In genomic region chr3:127773752-127774395, GRCh38 we compare ENCODE assay signal across 24 cellular contexts. TPM values are rescaled to one million over a fixed set of nuclear protein-coding genes. Genes with fewer than 3 reads are reported as not detected.
DNase-seq lines count a peak whose midpoint lies in the region; ATAC-seq, FAIRE-seq and TF ChIP-seq lines count a peak whose summit lies in the region.
"Had no signal": no experiment of that assay in that cellular context is flagged by ENCODE, and none has a peak within 500 bp of the region (broad histone marks: within the 10 kb centered on the region; RNA-seq: fewer than 3 reads in every experiment).

No MANE protein-coding gene starts in this region.

- H2AFZ ChIP-seq in GM12878 (ENCODE audit: control insufficient read depth, low read depth, low read length) (no peak overlapping the region), neuronal stem cell (ENCODE audit: low read length) (no peak overlapping the region)

- TF ChIP-seq EP300 in GM12878 (IDR thresholded peaks at IDR 0.05; ENCODE audit: borderline replicate concordance in 1 of 2, control insufficient read depth in 1 of 2, low read depth in 2 of 2, low read length in 2 of 2), result no peak

- H3K36me3 ChIP-seq in GM12878 (ENCODE audit: control insufficient read depth in 2 of 2, insufficient read depth in 2 of 2, low read length in 1 of 2) (peaks cover 0 to 16% of the 10 kb centered on the region in 2 experiments; a peak in 2 of 4 replicates), neuronal stem cell (replicated peaks in 1 of 2; ENCODE audit: control insufficient read depth in 2 of 2, insufficient read depth in 2 of 2, low read length in 2 of 2) (no peaks in the 10 kb centered on the region), subcutaneous abdominal adipose tissue (ENCODE audit: control insufficient read depth in 5 of 5, insufficient read depth in 5 of 5, low read length in 5 of 5) (peaks cover 0 to 30% (median 18%) of the 10 kb centered on the region in 5 donors)

- H3K27ac Mint-ChIP-seq in activated CD8-positive, alpha-beta memory T cell treated with anti-CD3 and anti-CD28 coated beads, Interleukin-2, amount 10 ng/mL, durations not matched to agents 7 days and 5 days, result no peak overlapping the region
- H3K27ac Mint-ChIP-seq: activated CD4-positive, alpha-beta T cell treated with anti-CD3 and anti-CD28 coated beads, Interleukin-2, amount 10 ng/mL, durations not matched to agents 24 days and 14 days; activated naive CD8-positive, alpha-beta T cell; CD8-positive, alpha-beta memory T cell had no signal

- CTCF ChIA-PET in activated CD8-positive, alpha-beta memory T cell treated with anti-CD3 and anti-CD28 coated beads, Interleukin-2, amount 10 ng/mL, durations not matched to agents 7 days and 5 days (lab: Charles Lee), result no interaction called here
- CTCF ChIA-PET in GM12878 (lab: Yijun Ruan, JAX), result no interaction called here

- RAD21 ChIA-PET in GM12878 (lab: Charles Lee; ENCODE audit: unreplicated experiment), result interaction anchor here (0.6 to 4.2 kb wide), 2 partner anchors 20 to 79 kb away, joined by 3 to 20 read pairs; no protein-coding TSS in a partner anchor

- intact Hi-C loops in GM12878 (cut with micrococcal nuclease; ENCODE audit: unreplicated experiment), result no loop called here

- H3K9me3 ChIP-seq in GM12878 (replicated peaks; ENCODE audit: control insufficient read depth, insufficient read depth, low read length), result peaks cover 15% of the 10 kb centered on the region
- peaks cover 0 to 4% of the 10 kb centered on the region in 2 donors for H3K9me3 ChIP-seq in neuronal stem cell (replicated peaks in 1 of 2; ENCODE audit: control insufficient read depth in 2 of 2, insufficient read depth in 1 of 2, low read depth in 1 of 2, low read length in 2 of 2)
- peaks cover 0 to 5% (median 3%) of the 10 kb centered on the region in 5 donors for H3K9me3 ChIP-seq in subcutaneous abdominal adipose tissue (ENCODE audit: control insufficient read depth in 5 of 5, low read length in 5 of 5)

- peak overlapping the region; percentile 94 for H3K27ac ChIP-seq in GM12878 (ENCODE audit: control insufficient read depth, insufficient read depth)
- H3K27ac ChIP-seq in neuronal stem cell (replicated peaks; ENCODE audit: low read length), result no peak overlapping the region
- peak overlapping the region; percentile 91 for H3K27ac ChIP-seq in subcutaneous abdominal adipose tissue (ENCODE audit: low read depth, low read length)
- H3K27ac ChIP-seq: 22Rv1, VCaP had no signal

- H3K4me2 ChIP-seq in GM12878 (ENCODE audit: control insufficient read depth, insufficient read depth) (no peak overlapping the region), neuronal stem cell (ENCODE audit: insufficient read depth, low read length, poor library complexity, severe bottlenecking) (no peak overlapping the region)

- H2BK12ac ChIP-seq in neuronal stem cell (ENCODE audit: low read length), result peak overlapping the region; percentile 12

- no peak for DNase-seq in activated CD8-positive, alpha-beta memory T cell treated with anti-CD3 and anti-CD28 coated beads, Interleukin-2, amount 10 ng/mL, durations not matched to agents 7 days and 5 days
- DNase-seq in activated CD8-positive, alpha-beta memory T cell treated with anti-CD3 and anti-CD28 coated beads, Interleukin-2, amount 50 U/mL, for 48 hours, result no peak
- no peak for DNase-seq in GM12878 (ENCODE audit: low read depth, low spot score)
- no peak for DNase-seq in neuronal stem cell (ENCODE audit: low spot score)
- no peak for DNase-seq in NCI-H2081 treated with DMSO at 0.1 percent for 48 hours (lab: John Stamatoyannopoulos, UW)
- DNase-seq: activated CD4-positive, alpha-beta T cell treated with anti-CD3 and anti-CD28 coated beads, Interleukin-2, amount 10 ng/mL, durations not matched to agents 24 days and 14 days; DMS153; Karpas-422; NCI-H1694; nucleus accumbens; retina; stimulated activated CD4-positive, alpha-beta T cell treated with anti-CD3 and anti-CD28 coated beads, Interleukin-4, amount 100 ng/mL, for 24 hours; stimulated activated naive CD8-positive, alpha-beta T cell treated with anti-CD3 and anti-CD28 coated beads, Interleukin-15, Interleukin-2, amounts not matched to agents 100 U/mL and 50 U/mL, for 24 hours; trophoblast cell had no signal

- no peaks in the 10 kb centered on the region for H3K79me1 ChIP-seq in neuronal stem cell (ENCODE audit: low read depth, low read length)

- SMC1A ChIA-PET in GM12878 (lab: Charles Lee; ENCODE audit: uncharacterized antibody, unreplicated experiment), result interaction anchor here (1.9 kb wide), 1 partner anchor 9 kb away, joined by 4 read pairs; no protein-coding TSS in a partner anchor

- no peak for TF ChIP-seq RAD21 in GM12878 (IDR thresholded peaks at IDR 0.05; ENCODE audit: insufficient read depth, low read depth, low read length)

- WGBS in GM12878 (ENCODE audit: insufficient coverage, insufficient replicate concordance, low lambda C conversion rate, missing lambda C conversion rate), result 87% methylated on average over 8 of the region's 8 CpGs
- WGBS in neuronal stem cell (ENCODE audit: extremely low coverage in 2 of 2, insufficient read length in 2 of 2, insufficient replicate concordance in 1 of 2), 2 donors, result no CpG with 5 or more reads among the region's 8 CpGs

- FAIRE-seq in GM12878 (lab: Jason Lieb, UNC), result no peak
- FAIRE-seq: endothelial cell of umbilical vein had no signal

- no peak overlapping the region for H2BK120ac ChIP-seq in neuronal stem cell (ENCODE audit: low read depth, low read length)

- no peak overlapping the region for H3K4ac ChIP-seq in neuronal stem cell (ENCODE audit: low read length)

- no peak overlapping the region for H3K4me3 ChIP-seq in GM12878
- no peak overlapping the region for H3K4me3 ChIP-seq in neuronal stem cell (ENCODE audit: low read length in 2 of 2)
- no peak overlapping the region for H3K4me3 ChIP-seq in subcutaneous abdominal adipose tissue (ENCODE audit: low read depth in 1 of 5, low read length in 5 of 5)
- H3K4me3 ChIP-seq: lung had no signal

- no peak overlapping the region for H2BK15ac ChIP-seq in neuronal stem cell (ENCODE audit: low read length)

- H4K20me1 ChIP-seq in GM12878 (ENCODE audit: control insufficient read depth, insufficient read depth), result no peaks in the 10 kb centered on the region

- no peak overlapping the region for H2BK5ac ChIP-seq in neuronal stem cell (ENCODE audit: low read length)

- TF ChIP-seq POLR2A in GM12878 (IDR thresholded peaks at IDR 0.05; ENCODE audit: low read depth, low read length), result no peak

- no peak overlapping the region for H4K8ac ChIP-seq in neuronal stem cell (ENCODE audit: low read depth, low read length)

- H2AK5ac ChIP-seq in neuronal stem cell (ENCODE audit: low read depth, low read length), result no peak overlapping the region

- peaks cover 5% of the 10 kb centered on the region for H3K9me3 Mint-ChIP-seq in activated CD8-positive, alpha-beta memory T cell treated with anti-CD3 and anti-CD28 coated beads, Interleukin-2, amount 10 ng/mL, durations not matched to agents 7 days and 5 days (ENCODE audit: low read depth)
- H3K9me3 Mint-ChIP-seq: CD8-positive, alpha-beta memory T cell had no signal

- H3K4me1 ChIP-seq in GM12878 (ENCODE audit: control insufficient read depth, insufficient read depth, low read length), result peaks cover 59% of the 10 kb centered on the region
- H3K4me1 ChIP-seq in neuronal stem cell (ENCODE audit: control insufficient read depth in 2 of 2, insufficient read depth in 1 of 2, low read depth in 1 of 2, low read length in 2 of 2), result peaks cover 0 to 2% of the 10 kb centered on the region in 2 donors
- H3K4me1 ChIP-seq in subcutaneous abdominal adipose tissue (ENCODE audit: control insufficient read depth in 5 of 5, insufficient read depth in 5 of 5, low read length in 5 of 5), result peaks cover 12 to 83% (median 77%) of the 10 kb centered on the region in 5 donors

- no peak overlapping the region for H3K18ac ChIP-seq in neuronal stem cell (ENCODE audit: low read length)

- POLR2A ChIA-PET in GM12878 (lab: Charles Lee), result interaction anchor here (1.6 kb wide), 1 partner anchor 9 kb away, joined by 5 read pairs; no protein-coding TSS in a partner anchor

- H3K27me3 ChIP-seq in GM12878 (replicated peaks in 1 of 2; ENCODE audit: control insufficient read depth in 2 of 2, insufficient read depth in 2 of 2, low read length in 1 of 2) (no peaks in the 10 kb centered on the region), neuronal stem cell (ENCODE audit: control insufficient read depth in 3 of 3, insufficient read depth in 3 of 3, low read depth in 1 of 3, low read length in 3 of 3) (no peaks in the 10 kb centered on the region), subcutaneous abdominal adipose tissue (ENCODE audit: control insufficient read depth in 5 of 5, insufficient read depth in 4 of 5, low read length in 5 of 5) (no peaks in the 10 kb centered on the region)

- in situ Hi-C loops in GM12878 (cut with MboI), result no loop called here

- no peak overlapping the region for H3K14ac ChIP-seq in neuronal stem cell (ENCODE audit: low read length)

- peaks cover 3% of the 10 kb centered on the region for H3K36me3 Mint-ChIP-seq in activated CD8-positive, alpha-beta memory T cell treated with anti-CD3 and anti-CD28 coated beads, Interleukin-2, amount 10 ng/mL, durations not matched to agents 7 days and 5 days
- H3K36me3 Mint-ChIP-seq: CD8-positive, alpha-beta memory T cell had no signal

- no peaks in the 10 kb centered on the region for H3K27me3 Mint-ChIP-seq in activated CD8-positive, alpha-beta memory T cell treated with anti-CD3 and anti-CD28 coated beads, Interleukin-2, amount 10 ng/mL, durations not matched to agents 7 days and 5 days
- H3K27me3 Mint-ChIP-seq: activated CD4-positive, alpha-beta T cell treated with anti-CD3 and anti-CD28 coated beads, Interleukin-2, amount 10 ng/mL, durations not matched to agents 24 days and 14 days; activated naive CD8-positive, alpha-beta T cell had no signal

- peaks cover 53% of the 10 kb centered on the region for H3K79me2 ChIP-seq in GM12878 (ENCODE audit: control insufficient read depth, insufficient read depth, low read length)

- H3K4me1 Mint-ChIP-seq in activated CD8-positive, alpha-beta memory T cell treated with anti-CD3 and anti-CD28 coated beads, Interleukin-2, amount 10 ng/mL, durations not matched to agents 7 days and 5 days, result peaks cover 12% of the 10 kb centered on the region

- no peak for TF ChIP-seq CTCF in GM12878 (IDR thresholded peaks at IDR 0.05 in 2 of 3, conservative IDR thresholded peaks at IDR 0.05 in 1 of 3; ENCODE audit: control insufficient read depth in 2 of 3, extremely low read depth in 1 of 3, insufficient read depth in 1 of 3, low read depth in 3 of 3, low read length in 3 of 3)

- H4K91ac ChIP-seq in neuronal stem cell (ENCODE audit: low read depth, low read length, poor library complexity), result no peak overlapping the region

- peak; percentile 23 for ATAC-seq in activated CD8-positive, alpha-beta memory T cell treated with anti-CD3 and anti-CD28 coated beads, Interleukin-2, amount 10 ng/mL, durations not matched to agents 7 days and 5 days
- ATAC-seq in GM12878 (no peak), GM21367 (IDR thresholded peaks at IDR 0.05; ENCODE audit: unreplicated experiment) (no peak), HG02571 (IDR thresholded peaks at IDR 0.05; ENCODE audit: unreplicated experiment) (no peak)
- ATAC-seq: stimulated activated naive CD8-positive, alpha-beta T cell treated with anti-CD3 and anti-CD28 coated beads, Interleukin-15, Interleukin-2, amounts not matched to agents 100 U/mL and 50 U/mL, for 24 hours had no signal

- BruUV-seq in GM12878 (replicated peaks; lab: Mats Ljungman, UMichigan), result no TSS peak

- H3K4me3 Mint-ChIP-seq in activated CD8-positive, alpha-beta memory T cell treated with anti-CD3 and anti-CD28 coated beads, Interleukin-2, amount 10 ng/mL, durations not matched to agents 7 days and 5 days, result no peak overlapping the region
- H3K4me3 Mint-ChIP-seq: activated CD4-positive, alpha-beta T cell treated with anti-CD3 and anti-CD28 coated beads, Interleukin-2, amount 10 ng/mL, durations not matched to agents 24 days and 14 days; activated naive CD8-positive, alpha-beta T cell; CD8-positive, alpha-beta memory T cell had no signal

- H3K9ac ChIP-seq in GM12878 (ENCODE audit: control insufficient read depth, insufficient read depth, low read length) (no peak overlapping the region), neuronal stem cell (ENCODE audit: low read depth, low read length, poor library complexity) (no peak overlapping the region), subcutaneous abdominal adipose tissue (ENCODE audit: low read length in 5 of 5) (no peak overlapping the region)

- no peak overlapping the region for H3K23ac ChIP-seq in neuronal stem cell (ENCODE audit: low read depth, low read length, poor library complexity)

RNA-seq across cellular contexts. Expression of gene MGLL, which starts 48.4 kb away (rescaled TPM):
- 1 to 10 TPM; 3.4 to 5.0 TPM for total RNA-seq in activated CD8-positive, alpha-beta memory T cell treated with anti-CD3 and anti-CD28 coated beads, Interleukin-2, amount 10 ng/mL, durations not matched to agents 7 days and 5 days
- 159 and 160 TPM in 2 replicates for total RNA-seq in GM12878 (2013; cell fraction: nucleolus; rRNA removed)
- total RNA-seq in GM12878 (2014; rRNA removed), result 70.6 and 76.8 TPM in 2 replicates
- total RNA-seq in GM12878 (2014; rRNA removed; fragmentation: Illumina TruSeq; extraction: Trizol), result 40.5 and 44.9 TPM in 2 replicates
- total RNA-seq in GM12878 (2021), result 103 and 112 TPM in 2 replicates
- 27.7 TPM for polyA plus RNA-seq in GM12878 (2011; ENCODE audit: low read depth)
- polyA plus RNA-seq in GM12878 (2011; rRNA removed), result 35.1 and 70.0 TPM in 2 replicates
- 57.3 and 68.0 TPM in 2 replicates for polyA plus RNA-seq in GM12878 (2011; cell fraction: cytosol; rRNA removed)
- polyA plus RNA-seq in GM12878 (2011; cell fraction: nucleus; rRNA removed), result 69.0 and 72.8 TPM in 2 replicates
- 39.3 and 54.1 TPM in 2 replicates for polyA plus RNA-seq in GM12878 (2012)
- polyA plus RNA-seq in GM12878 (2014; fragmentation: Illumina TruSeq; extraction: Trizol), result 41.3 and 72.2 TPM in 2 replicates
- 10 to 100 TPM; 49.1 to 73.6 TPM for polyA plus RNA-seq in GM12878 (2014; fragmentation: Nextera tagmentation; extraction: Ambion mirVana)
- polyA plus RNA-seq in GM12878 (2014; rRNA removed), result 65.1 and 74.2 TPM in 2 replicates
- 100 to 1,000 TPM; 170 to 177 TPM for polyA plus RNA-seq in GM12878 (2016; fragmentation: Nextera tagmentation; extraction: Ambion mirVana)
- 66.8 and 76.8 TPM in 2 replicates for polyA minus RNA-seq in GM12878 (2011; rRNA and poly(A)+ RNA removed)
- polyA minus RNA-seq in GM12878 (2011; cell fraction: cytosol; rRNA and poly(A)+ RNA removed), result 23.4 and 24.0 TPM in 2 replicates
- 47.8 and 90.9 TPM in 2 replicates for polyA minus RNA-seq in GM12878 (2011; cell fraction: nucleus; rRNA and poly(A)+ RNA removed)
- 0.25 TPM for polyA plus RNA-seq in neuronal stem cell (2013, experiment 1 of 2)
- polyA plus RNA-seq in neuronal stem cell (2013, experiment 2 of 2), result 0.44 TPM
- total RNA-seq: G401 had no signal

Comparison
In these comparisons a context has a peak if more than half of its experiments do, and no peak if none do; other contexts are left out.
1. RNA of gene MGLL, which starts 48.4 kb away (total RNA-seq): 40.5 to 160 TPM in GM12878; 3.4 to 5.0 TPM in activated CD8-positive, alpha-beta memory T cell treated with anti-CD3 and anti-CD28 coated beads, Interleukin-2, amount 10 ng/mL, durations not matched to agents 7 days and 5 days; every median in the first group is over 4 times any median in the second.